ENCODE assay signal across 14 cellular contexts in genomic region chr20:63074182-63074581, GRCh38.
A peak's percentile ranks its signal among the peaks of the same experiment; 100 is the strongest.
DNase-seq lines count a peak whose midpoint lies in the region; ATAC-seq and TF ChIP-seq lines count a peak whose summit lies in the region.
"Had no signal": no experiment of that assay in that cellular context is flagged by ENCODE, and none has a peak within 500 bp of the region (broad histone marks: within the 10 kb centered on the region; RNA-seq: fewer than 3 reads in every experiment).

No MANE protein-coding gene starts in this region.

- CTCF ChIA-PET in WTC11 (lab: Charles Lee) = no interaction called here

- TF ChIP-seq CTCF in WTC11 (IDR thresholded peaks at IDR 0.05) (no peak), mesothelial cell of epicardium (IDR thresholded peaks at IDR 0.05; ENCODE audit: unreplicated experiment) (no peak)

- H3K27me3 ChIP-seq in aorta (ENCODE audit: control insufficient read depth in 1 of 2, insufficient read depth in 2 of 2, low read length in 1 of 2) = no peaks in the 10 kb centered on the region

- H3K4me1 ChIP-seq in aorta (ENCODE audit: control insufficient read depth in 1 of 2, insufficient read depth in 2 of 2, low read length in 2 of 2) = no peaks in the 10 kb centered on the region

- H3K27ac Mint-ChIP-seq in WTC11 = no peak overlapping the region
- no peak overlapping the region for H3K27ac Mint-ChIP-seq in mesothelial cell of epicardium
- H3K27ac Mint-ChIP-seq: CD4-positive, alpha-beta T cell; H9 had no signal

- H3K4me3 Mint-ChIP-seq in WTC11 (no peak overlapping the region), mesothelial cell of epicardium (no peak overlapping the region)
- H3K4me3 Mint-ChIP-seq: CD4-positive, alpha-beta T cell; H9 had no signal

- POLR2A ChIA-PET in WTC11 (lab: Charles Lee) = no interaction called here

- DNase-seq in left cardiac atrium (peak; percentile 2), cardiac septum (ENCODE audit: low spot score) (no peak), WTC11 (ENCODE audit: low spot score) (peak; percentile 2), posterior vena cava (ENCODE audit: low spot score) (peak; percentile 50), aorta (peak; percentile 6 to 46), mesothelial cell of epicardium (ENCODE audit: low spot score in 2 of 2, unreplicated experiment in 2 of 2) (no peak), NCI-H1417 treated with DMSO at 0.1 percent for 48 hours (lab: John Stamatoyannopoulos, UW) (no peak)
- DNase-seq: ACHN; C1 segment of cervical spinal cord; CD4-positive, alpha-beta T cell; DMS79; GOT3; H9 had no signal

- no peaks in the 10 kb centered on the region for H3K36me3 ChIP-seq in aorta (ENCODE audit: control insufficient read depth in 1 of 2, insufficient read depth in 2 of 2, low read length in 1 of 2)

- peaks cover 46% of the 10 kb centered on the region for H3K27me3 Mint-ChIP-seq in WTC11 (ENCODE audit: low read depth)
- peaks cover 75% of the 10 kb centered on the region for H3K27me3 Mint-ChIP-seq in mesothelial cell of epicardium (ENCODE audit: low read depth)

- no peak overlapping the region for H3K4me3 ChIP-seq in aorta (ENCODE audit: low read length in 2 of 2)
- H3K4me3 ChIP-seq: GM12878 had no signal

- intact Hi-C loops in left cardiac atrium (cut with DNase I) = no loop called here
- intact Hi-C loops in cardiac septum (cut with DNase I) = no loop called here
- intact Hi-C loops in posterior vena cava (cut with DNase I) = no loop called here
- intact Hi-C loops in aorta (cut with DNase I) = no loop called here

- H3K9me3 Mint-ChIP-seq in WTC11 = peaks cover 36% of the 10 kb centered on the region
- H3K9me3 Mint-ChIP-seq in mesothelial cell of epicardium = peaks cover 25% of the 10 kb centered on the region

- peaks cover 4% of the 10 kb centered on the region for H3K4me1 Mint-ChIP-seq in WTC11
- no peaks in the 10 kb centered on the region for H3K4me1 Mint-ChIP-seq in mesothelial cell of epicardium

- no peak for ATAC-seq in left cardiac atrium
- no peak for ATAC-seq in WTC11
- ATAC-seq in aorta (ENCODE audit: low FRiP score) = no peak
- ATAC-seq: GM12878 had no signal

- H3K36me3 Mint-ChIP-seq in WTC11 (no peaks in the 10 kb centered on the region), mesothelial cell of epicardium (no peaks in the 10 kb centered on the region)

- peaks cover 5% of the 10 kb centered on the region for H3K9me3 ChIP-seq in aorta (ENCODE audit: control insufficient read depth, low read length)

- WGBS in aorta, 2 donors = 88% methylated on average over 9 of the region's 9 CpGs

- H3K27ac ChIP-seq in aorta (ENCODE audit: low read depth in 1 of 2, low read length in 2 of 2) = no peak overlapping the region

TF ChIP-seq in WTC11, 78 proteins besides CTCF, POLR2A, EP300 and RAD21:
- TF ChIP-seq TEAD1 (CRISPR knock-in tag; IDR thresholded peaks at IDR 0.05) (no peak), NR2C2 (CRISPR knock-in tag; IDR thresholded peaks at IDR 0.05) (no peak), E2F5 (CRISPR knock-in tag; IDR thresholded peaks at IDR 0.05) (no peak), NR3C1 (CRISPR knock-in tag; conservative IDR thresholded peaks at IDR 0.05; ENCODE audit: low read depth) (no peak), CREB1 (CRISPR knock-in tag; IDR thresholded peaks at IDR 0.05) (no peak), IRF2 (CRISPR knock-in tag; IDR thresholded peaks at IDR 0.05; ENCODE audit: borderline replicate concordance, low read depth) (no peak), ZMAT4 (CRISPR knock-in tag; IDR thresholded peaks at IDR 0.05) (no peak)

Comparison
In these comparisons a context has a peak if more than half of its experiments do, and no peak if none do; other contexts are left out.
1. DNase-seq: peak in left cardiac atrium (single experiment), WTC11 (single experiment), posterior vena cava (single experiment) and aorta (2 of 2); none in cardiac septum (single experiment), mesothelial cell of epicardium (0 of 2) and NCI-H1417 treated with DMSO at 0.1 percent for 48 hours (single experiment).